ENCODE assay signal across 12 cellular contexts in the genomic region with DNA sequence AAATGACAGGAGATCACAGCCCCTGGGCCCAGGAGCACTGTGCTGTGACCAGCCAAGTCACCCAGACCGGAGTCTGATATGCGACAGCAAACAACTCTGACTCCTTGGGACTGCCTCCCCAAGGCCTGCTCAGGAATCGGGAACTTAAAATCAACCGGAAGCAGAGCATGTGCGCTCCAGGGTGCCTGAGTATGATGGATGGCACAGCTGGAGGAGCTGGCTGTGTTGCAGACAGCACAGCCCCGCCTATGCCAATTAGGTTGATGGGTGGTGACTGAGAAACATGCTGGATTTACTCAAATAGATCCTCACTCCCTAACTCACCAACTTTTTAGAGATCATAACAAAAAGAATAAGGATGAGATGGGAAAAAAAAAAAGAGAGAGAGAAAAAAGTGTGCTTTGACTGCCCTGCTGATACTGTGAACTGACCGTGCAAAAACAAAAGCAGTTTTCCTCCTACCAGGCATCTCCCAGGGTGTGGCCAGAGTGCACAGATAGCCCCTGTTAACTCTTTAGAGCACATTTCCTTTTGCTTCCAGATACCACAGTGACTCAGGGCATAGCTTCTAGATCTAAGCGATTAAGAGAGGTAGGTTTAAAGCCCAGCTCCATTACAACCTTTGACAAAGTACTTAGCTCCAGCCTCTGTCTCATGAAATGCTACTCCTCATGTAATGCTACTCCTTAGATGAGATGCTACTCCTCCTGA. TPM values are rescaled to one million over a fixed set of nuclear protein-coding genes. Genes with fewer than 3 reads are reported as not detected.
DNase-seq lines count a peak whose midpoint lies in the region; FAIRE-seq and TF ChIP-seq lines count a peak whose summit lies in the region.
"Had no signal": no experiment of that assay in that cellular context is flagged by ENCODE, and none has a peak within 500 bp of the region (broad histone marks: within the 10 kb centered on the region; RNA-seq: fewer than 3 reads in every experiment).

No MANE protein-coding gene starts in this region.

- peaks cover 17% of the 10 kb centered on the region; the same call in 1 of the 2 replicates for H3K79me2 ChIP-seq in H9 (ENCODE audit: insufficient read depth, low read length)

- no peaks in the 10 kb centered on the region for H3K79me1 ChIP-seq in H9 (ENCODE audit: insufficient read depth, low read depth, low read length, poor library complexity, severe bottlenecking)
- H3K79me1 ChIP-seq in neuronal stem cell (ENCODE audit: low read depth, low read length): no peaks in the 10 kb centered on the region

- H3K36me3 Mint-ChIP-seq in H9 (ENCODE audit: insufficient read depth in 1 of 3, low read depth in 3 of 3): peaks cover 9 to 28% (median 16%) of the 10 kb centered on the region in 3 experiments; a peak in 6 of 7 replicates
- H3K36me3 Mint-ChIP-seq: activated naive CD8-positive, alpha-beta T cell had no signal

- H3K9me3 ChIP-seq in H9 (ENCODE audit: control insufficient read depth, low read depth, low read length) (no peaks in the 10 kb centered on the region), neuronal stem cell (replicated peaks in 1 of 2; ENCODE audit: control insufficient read depth in 2 of 2, insufficient read depth in 1 of 2, low read depth in 1 of 2, low read length in 2 of 2) (peaks cover 0 to 14% of the 10 kb centered on the region in 2 donors), small intestine (ENCODE audit: control insufficient read depth, low read depth) (no peaks in the 10 kb centered on the region)

- no peaks in the 10 kb centered on the region for H4K20me1 ChIP-seq in H9 (ENCODE audit: control insufficient read depth, insufficient read depth, insufficient read length)

- H3K4me2 ChIP-seq in H9 (ENCODE audit: insufficient read depth, insufficient read length, low read length) (no peak overlapping the region), neuronal stem cell (ENCODE audit: insufficient read depth, low read length, poor library complexity, severe bottlenecking) (no peak overlapping the region)

- H3K23me2 ChIP-seq in H9 (ENCODE audit: insufficient read length, low read depth, low read length, poor library complexity, severe bottlenecking): no peaks in the 10 kb centered on the region

- no peak overlapping the region for H3K27ac ChIP-seq in H9 (ENCODE audit: insufficient read length, low read depth, low read length)
- no peak overlapping the region for H3K27ac ChIP-seq in neuronal stem cell (replicated peaks; ENCODE audit: low read length)
- H3K27ac ChIP-seq in small intestine (ENCODE audit: low read depth in 1 of 2, low read length in 1 of 2): no peak overlapping the region

- H3K4me1 Mint-ChIP-seq in H9: peaks cover 18 to 29% of the 10 kb centered on the region in 2 experiments

- H3K4ac ChIP-seq in H9 (ENCODE audit: low read depth, low read length) (no peak overlapping the region), neuronal stem cell (ENCODE audit: low read length) (no peak overlapping the region)

- H4K91ac ChIP-seq in H9 (ENCODE audit: insufficient read length, low read depth, low read length) (no peak overlapping the region), neuronal stem cell (ENCODE audit: low read depth, low read length, poor library complexity) (no peak overlapping the region)

- H3K9me3 Mint-ChIP-seq in H9: no peaks in the 10 kb centered on the region

- no CpG with 5 or more reads among the region's 8 CpGs for WGBS in H9 (ENCODE audit: extremely low coverage, insufficient read length, low lambda C conversion rate)
- no CpG with 5 or more reads among the region's 8 CpGs for WGBS in neuronal stem cell (ENCODE audit: extremely low coverage in 2 of 2, insufficient read length in 2 of 2, insufficient replicate concordance in 1 of 2), 2 donors
- WGBS in small intestine, 3 donors: 20 to 34% (median 28%) methylated on average over 8 of the region's 8 CpGs

- no peak overlapping the region for H2BK5ac ChIP-seq in H9 (ENCODE audit: insufficient read length, low read length)
- H2BK5ac ChIP-seq in neuronal stem cell (ENCODE audit: low read length): no peak overlapping the region

- H3K4me3 Mint-ChIP-seq in H9: peak overlapping the region in 1 of 2 experiments; percentile 9; a peak in 1 of 5 replicates
- H3K4me3 Mint-ChIP-seq: activated naive CD8-positive, alpha-beta T cell had no signal

- H2BK20ac ChIP-seq in H9 (ENCODE audit: low read depth, low read length, poor library complexity, severe bottlenecking): no peak overlapping the region

- no peak overlapping the region for H2AK5ac ChIP-seq in H9 (ENCODE audit: insufficient read length, low read length)
- H2AK5ac ChIP-seq in neuronal stem cell (ENCODE audit: low read depth, low read length): no peak overlapping the region

- no peak overlapping the region for H2BK120ac ChIP-seq in H9 (ENCODE audit: low read depth, low read length, poor library complexity, severe bottlenecking)
- no peak overlapping the region for H2BK120ac ChIP-seq in neuronal stem cell (ENCODE audit: low read depth, low read length)

- peak overlapping the region; percentile 56 to 79 (median 68); a peak in 4 of 7 replicates for H3K27ac Mint-ChIP-seq in H9
- H3K27ac Mint-ChIP-seq: activated naive CD8-positive, alpha-beta T cell had no signal

- H2BK12ac ChIP-seq in H9 (ENCODE audit: insufficient read length, low read depth, low read length): no peak overlapping the region
- no peak overlapping the region for H2BK12ac ChIP-seq in neuronal stem cell (ENCODE audit: low read length)

- no peaks in the 10 kb centered on the region; the same call in 1 of the 2 replicates for H3K27me3 Mint-ChIP-seq in H9 (ENCODE audit: low read depth)

- H2BK15ac ChIP-seq in H9 (ENCODE audit: low read depth, low read length) (no peak overlapping the region), neuronal stem cell (ENCODE audit: low read length) (no peak overlapping the region)

- H4K8ac ChIP-seq in H9 (replicated peaks; ENCODE audit: insufficient read length, low read depth, low read length) (no peak overlapping the region), neuronal stem cell (ENCODE audit: low read depth, low read length) (no peak overlapping the region)

- no peak overlapping the region for H3K4me3 ChIP-seq in fibroblast of the aortic adventitia (ENCODE audit: low read depth, low read length)
- H3K4me3 ChIP-seq in neuronal stem cell (ENCODE audit: low read length in 2 of 2): no peak overlapping the region
- H3K4me3 ChIP-seq in small intestine (ENCODE audit: low read depth in 1 of 2, low read length in 2 of 2): no peak overlapping the region
- H3K4me3 ChIP-seq: skin epidermis had no signal

- H3K14ac ChIP-seq in H9 (ENCODE audit: insufficient read depth, low read length) (no peak overlapping the region), neuronal stem cell (ENCODE audit: low read length) (no peak overlapping the region)

- H3K4me1 ChIP-seq in H9 (ENCODE audit: insufficient read depth, low read length) (no peaks in the 10 kb centered on the region; the same call in 1 of the 2 replicates), neuronal stem cell (ENCODE audit: control insufficient read depth in 2 of 2, insufficient read depth in 1 of 2, low read depth in 1 of 2, low read length in 2 of 2) (peaks cover 5 to 13% of the 10 kb centered on the region in 2 donors), small intestine (ENCODE audit: control insufficient read depth in 2 of 2, insufficient read depth in 1 of 2, low read depth in 1 of 2, low read length in 1 of 2) (no peaks in the 10 kb centered on the region)

- H3K23ac ChIP-seq in H9 (ENCODE audit: insufficient read length, low read depth, low read length) (no peak overlapping the region), neuronal stem cell (ENCODE audit: low read depth, low read length, poor library complexity) (no peak overlapping the region)

- no peak for TF ChIP-seq CTCF in H9 (conservative IDR thresholded peaks at IDR 0.05)
- no peak for TF ChIP-seq CTCF in fibroblast of the aortic adventitia (IDR thresholded peaks at IDR 0.05; ENCODE audit: insufficient read depth, low read length)

- H3K36me3 ChIP-seq in neuronal stem cell (replicated peaks in 1 of 2; ENCODE audit: control insufficient read depth in 2 of 2, insufficient read depth in 2 of 2, low read length in 2 of 2) (peaks cover 0 to 38% of the 10 kb centered on the region in 2 donors), small intestine (ENCODE audit: control insufficient read depth in 2 of 2, insufficient read depth in 2 of 2, low read length in 2 of 2) (no peaks in the 10 kb centered on the region)

- no peaks in the 10 kb centered on the region for H3K27me3 ChIP-seq in H9 (ENCODE audit: insufficient read depth, low read length)
- H3K27me3 ChIP-seq in neuronal stem cell (ENCODE audit: control insufficient read depth in 3 of 3, insufficient read depth in 3 of 3, low read depth in 1 of 3, low read length in 3 of 3): no peaks in the 10 kb centered on the region
- H3K27me3 ChIP-seq in small intestine (ENCODE audit: control insufficient read depth in 2 of 2, insufficient read depth in 2 of 2, low read length in 2 of 2): no peaks in the 10 kb centered on the region

- H2AFZ ChIP-seq in H9 (ENCODE audit: low read length): no peak overlapping the region
- no peak overlapping the region for H2AFZ ChIP-seq in neuronal stem cell (ENCODE audit: low read length)

- FAIRE-seq in RCC 7860 (lab: Jason Lieb, UNC): no peak
- no peak for FAIRE-seq in small intestine (lab: Jason Lieb, UNC)
- FAIRE-seq: endometrium had no signal

- H3K56ac ChIP-seq in H9 (ENCODE audit: insufficient read length, low read depth, low read length): no peak overlapping the region

- H3T11ph ChIP-seq in H9 (ENCODE audit: low read length): no peak overlapping the region

- H3K9ac ChIP-seq in H9 (ENCODE audit: extremely low read depth, insufficient read length, low read length): no peak overlapping the region
- H3K9ac ChIP-seq in neuronal stem cell (ENCODE audit: low read depth, low read length, poor library complexity): no peak overlapping the region

- no peak overlapping the region for H4K5ac ChIP-seq in H9 (ENCODE audit: insufficient read length, low read depth, low read length)

- DNase-seq in H9 (no peak), NOMO-1 treated with DMSO at 0.1 percent for 48 hours (lab: John Stamatoyannopoulos, UW; ENCODE audit: unreplicated experiment) (peak; percentile 42), fibroblast of the aortic adventitia (ENCODE audit: low read depth) (peak; percentile 22), neuronal stem cell (ENCODE audit: low spot score) (no peak), RCC 7860 (ENCODE audit: low spot score) (no peak), HK-2 (ENCODE audit: unreplicated experiment) (no peak), small intestine (no peak), AG08396 (ENCODE audit: low spot score) (no peak)
- DNase-seq: activated CD4-positive, alpha-beta T cell treated with anti-CD3 and anti-CD28 coated beads for 1 hour had no signal

- H3K18ac ChIP-seq in H9 (ENCODE audit: insufficient read length, low read depth, low read length) (no peak overlapping the region), neuronal stem cell (ENCODE audit: low read length) (peak overlapping the region; percentile 55)

RNA-seq across cellular contexts. Expression of gene STON2, which starts 27.4 kb away (rescaled TPM):
- total RNA-seq in H9 (2021) (56.0 and 62.9 TPM in 2 replicates), fibroblast of the aortic adventitia (ENCODE audit: low replicate concordance) (3.3 and 4.5 TPM in 2 replicates)
- 4.6 TPM for polyA plus RNA-seq in neuronal stem cell (2013, experiment 1 of 2)
- 4.7 TPM for polyA plus RNA-seq in neuronal stem cell (2013, experiment 2 of 2)
- polyA plus RNA-seq in small intestine: 1 to 10 TPM; 3.4 to 4.9 (median 3.7) TPM

Comparison
In these comparisons a context has a peak if more than half of its experiments do, and no peak if none do; other contexts are left out.
1. DNase-seq: peak in NOMO-1 treated with DMSO at 0.1 percent for 48 hours (single experiment) and fibroblast of the aortic adventitia (single experiment); none in H9 (single experiment), neuronal stem cell (single experiment), RCC 7860 (single experiment), HK-2 (single experiment), small intestine (single experiment) and AG08396 (single experiment).
2. RNA of gene STON2, which starts 27.4 kb away (total RNA-seq): 56.0 to 62.9 TPM in H9; 3.3 to 4.5 TPM in fibroblast of the aortic adventitia; every median in the first group is over 10 times any median in the second.